ENCODE assay signal across 9 cellular contexts in genomic region chr12:25052191-25053020, GRCh38.
DNase-seq lines count a peak whose midpoint lies in the region; ATAC-seq and TF ChIP-seq lines count a peak whose summit lies in the region.
"Had no signal": no experiment of that assay in that cellular context is flagged by ENCODE, and none has a peak within 500 bp of the region (broad histone marks: within the 10 kb centered on the region; RNA-seq: fewer than 3 reads in every experiment).

No MANE protein-coding gene starts in this region.

- H3K9me3 ChIP-seq in right lobe of liver = no peaks in the 10 kb centered on the region
- no peaks in the 10 kb centered on the region for H3K9me3 ChIP-seq in thymus (ENCODE audit: control insufficient read depth)
- H3K9me3 ChIP-seq: SJSA1 had no signal

- H3K36me3 Mint-ChIP-seq in activated naive CD4-positive, alpha-beta T cell treated with anti-CD3 and anti-CD28 coated beads, Interleukin-2, amount 50 U/mL, for 72 hours = peaks cover 16 to 17% of the 10 kb centered on the region in 2 donors

- peak overlapping the region; percentile 96 to 100 for H3K27ac Mint-ChIP-seq in activated naive CD4-positive, alpha-beta T cell treated with anti-CD3 and anti-CD28 coated beads, Interleukin-2, amount 50 U/mL, for 72 hours

- peak; percentile 92 for DNase-seq in RPMI8226
- DNase-seq in activated naive CD4-positive, alpha-beta T cell treated with anti-CD3 and anti-CD28 coated beads, Interleukin-2, amount 50 U/mL, for 72 hours (ENCODE audit: low spot score in 2 of 2) = peak; percentile 57 to 64
- DNase-seq in right lobe of liver = peak in 1 of 3 donors; percentile 51
- no peak for DNase-seq in NCI-H82 treated with DMSO at 0.1 percent for 48 hours (lab: John Stamatoyannopoulos, UW; ENCODE audit: unreplicated experiment)
- DNase-seq in NCI-H1417 treated with DMSO at 0.1 percent for 48 hours (lab: John Stamatoyannopoulos, UW) = no peak

- H3K27ac ChIP-seq in right lobe of liver = peak overlapping the region; percentile 42 to 75 (median 59)
- H3K27ac ChIP-seq in thymus (ENCODE audit: low read depth) = peak overlapping the region; percentile 99
- H3K27ac ChIP-seq: SJSA1 had no signal

- H3K36me3 ChIP-seq in right lobe of liver = no peaks in the 10 kb centered on the region
- H3K36me3 ChIP-seq in thymus (ENCODE audit: control insufficient read depth, insufficient read depth) = no peaks in the 10 kb centered on the region
- H3K36me3 ChIP-seq: SJSA1 had no signal

- no peaks in the 10 kb centered on the region for H3K4me1 ChIP-seq in right lobe of liver
- H3K4me1 ChIP-seq in thymus (ENCODE audit: control insufficient read depth, insufficient read depth, low read length) = peaks cover 17% of the 10 kb centered on the region
- H3K4me1 ChIP-seq: SJSA1 had no signal

- H3K4me3 ChIP-seq in right lobe of liver (peak overlapping the region; percentile 31 to 54 (median 44)), thymus (ENCODE audit: low read length) (peak overlapping the region; percentile 93)
- H3K4me3 ChIP-seq: SJSA1 had no signal

- no peaks in the 10 kb centered on the region for H3K9me3 Mint-ChIP-seq in activated naive CD4-positive, alpha-beta T cell treated with anti-CD3 and anti-CD28 coated beads, Interleukin-2, amount 50 U/mL, for 72 hours

- ATAC-seq in GM18870 (IDR thresholded peaks at IDR 0.05; ENCODE audit: unreplicated experiment) (peak; percentile 57), HG02943 (IDR thresholded peaks at IDR 0.05; ENCODE audit: low read depth, unreplicated experiment) (peak; percentile 71), right lobe of liver (peak; percentile 88 to 92 (median 90))
- ATAC-seq in activated naive CD4-positive, alpha-beta T cell treated with anti-CD3 and anti-CD28 coated beads, Interleukin-2, amount 50 U/mL, for 72 hours = peak; percentile 46 to 68

- TF ChIP-seq CTCF in right lobe of liver (IDR thresholded peaks at IDR 0.05) = no peak

- peak; percentile 27 for TF ChIP-seq POLR2A in right lobe of liver (IDR thresholded peaks at IDR 0.05)

- 9% methylated on average over 13 of the region's 13 CpGs for WGBS in right lobe of liver (ENCODE audit: insufficient coverage, low coverage, low lambda C conversion rate, missing lambda C conversion rate)
- WGBS in thymus = 4% methylated on average over 13 of the region's 13 CpGs

- H3K27me3 ChIP-seq in right lobe of liver (no peaks in the 10 kb centered on the region), thymus (ENCODE audit: control insufficient read depth, insufficient read depth) (no peaks in the 10 kb centered on the region)
- H3K27me3 ChIP-seq: SJSA1 had no signal

- intact Hi-C loops in right lobe of liver (cut with DNase I) = no loop called here

Comparison
In these comparisons a context has a peak if more than half of its experiments do, and no peak if none do; other contexts are left out.
1. DNase-seq: peak in RPMI8226 (single experiment) and activated naive CD4-positive, alpha-beta T cell treated with anti-CD3 and anti-CD28 coated beads, Interleukin-2, amount 50 U/mL, for 72 hours (2 of 2); none in NCI-H82 treated with DMSO at 0.1 percent for 48 hours (single experiment) and NCI-H1417 treated with DMSO at 0.1 percent for 48 hours (single experiment).
2. Peak in every context shown above with its lines, with median percentiles within 50 percentile points of each other: ATAC-seq.